ENCODE assay signal across 34 cellular contexts in genomic region chr2:67204349-67204748, GRCh38.
"Had no signal": no experiment of that assay in that cellular context is flagged by ENCODE, and none has a peak within 500 bp of the region (broad histone marks: within the 10 kb centered on the region; RNA-seq: fewer than 3 reads in every experiment).

No MANE protein-coding gene starts in this region.

- H3K27me3 ChIP-seq: adrenal gland, ascending aorta, body of pancreas, brain microvascular endothelial cell, breast epithelium, cardiac muscle cell had no signal

- H3K9me3 ChIP-seq: adrenal gland, ascending aorta, body of pancreas, breast epithelium had no signal

- FAIRE-seq: astrocyte, bronchial epithelial cell had no signal

- DNase-seq: activated effector memory CD4-positive, alpha-beta T cell treated with anti-CD3 and anti-CD28 coated beads, Interleukin-2, amount 50 U/mL, for 16 hours; activated effector memory CD4-positive, alpha-beta T cell treated with Interleukin-2 at 50 U/mL for 16 hours; activated gamma-delta T cell; activated gamma-delta T cell treated with Interleukin-2 at 50 U/mL for 16 hours; activated naive CD4-positive, alpha-beta T cell; activated naive CD4-positive, alpha-beta T cell treated with anti-CD3 and anti-CD28 coated beads for 36 hours; activated naive CD4-positive, alpha-beta T cell treated with anti-CD3 and anti-CD28 coated beads, Interleukin-2, amount 10 ng/mL, durations not matched to agents 7 days and 5 days; activated naive CD4-positive, alpha-beta T cell treated with anti-CD3 and anti-CD28 coated beads, Interleukin-2, amount 50 U/mL, for 16 hours; activated naive CD4-positive, alpha-beta T cell treated with Interleukin-2 at 50 U/mL for 16 hours; activated naive CD8-positive, alpha-beta T cell treated with anti-CD3 and anti-CD28 coated beads for 36 hours; activated naive CD8-positive, alpha-beta T cell treated with anti-CD3 and anti-CD28 coated beads, Interleukin-2, amount 10 ng/mL, durations not matched to agents 7 days and 5 days; activated naive CD8-positive, alpha-beta T cell treated with anti-CD3 and anti-CD28 coated beads, Interleukin-2, amount 50 U/mL, for 24 hours; activated T-cell treated with anti-CD3 and anti-CD28 coated beads, Interleukin-2, amount 50 U/mL, for 1 hour; activated T-cell treated with anti-CD3 and anti-CD28 coated beads, Interleukin-2, amount 50 U/mL, for 24 hours; activated T-cell treated with anti-CD3 and anti-CD28 coated beads, Interleukin-2, amount 50 U/mL, for 4 hours; activated T-cell treated with anti-CD3 and anti-CD28 coated beads, Interleukin-2, amount 50 U/mL, for 48 hours; activated T-cell treated with anti-CD3 and anti-CD28 coated beads, Interleukin-2, amount 50 U/mL, for 72 hours; adrenal gland; amniotic stem cell; amygdala; anterior cingulate cortex; aorta; body of pancreas; brain microvascular endothelial cell; caudate nucleus; central memory CD4-positive, alpha-beta T cell; cerebellar nuclear complex had no signal

- H3K36me3 ChIP-seq: adrenal gland, ascending aorta, brain microvascular endothelial cell, breast epithelium, cardiac muscle cell had no signal

- H3K4me1 ChIP-seq: adrenal gland, ascending aorta, breast epithelium had no signal

- ATAC-seq: activated naive CD4-positive, alpha-beta T cell treated with anti-CD3 and anti-CD28 coated beads, Interleukin-2, amount 50 U/mL, for 72 hours; activated naive CD8-positive, alpha-beta T cell treated with anti-CD3 and anti-CD28 coated beads, Interleukin-2, amount 50 U/mL, for 24 hours; activated T-cell treated with anti-CD3 and anti-CD28 coated beads, Interleukin-2, amount 50 U/mL, for 4 hours; activated T-cell treated with anti-CD3 and anti-CD28 coated beads, Interleukin-2, amount 50 U/mL, for 72 hours; activated T-helper 17 cell treated with anti-CD3 and anti-CD28 coated beads, Interleukin-2, amount 50 U/mL, for 72 hours; body of pancreas had no signal

- H3K27ac ChIP-seq: adrenal gland, ascending aorta, body of pancreas, brain microvascular endothelial cell, breast epithelium, cardiac muscle cell had no signal

- H3K4me3 ChIP-seq: adrenal gland, ascending aorta, body of pancreas, breast epithelium, cardiac muscle cell had no signal
